In genomic region chr4:39571504-39571903, GRCh38 we compare ENCODE assay signal across 26 cellular contexts. TPM values are rescaled to one million over a fixed set of nuclear protein-coding genes. Genes with fewer than 3 reads are reported as not detected.
DNase-seq lines count a peak whose midpoint lies in the region; ATAC-seq, FAIRE-seq and TF ChIP-seq lines count a peak whose summit lies in the region.
"Had no signal": no experiment of that assay in that cellular context is flagged by ENCODE, and none has a peak within 500 bp of the region (broad histone marks: within the 10 kb centered on the region; RNA-seq: fewer than 3 reads in every experiment).

No MANE protein-coding gene starts in this region.

- H3K4me2 ChIP-seq in GM12878 (ENCODE audit: control insufficient read depth, insufficient read depth) (no peak overlapping the region), HepG2 (ENCODE audit: low read depth, low read length) (no peak overlapping the region)
- H3K4me2 ChIP-seq: BLaER1 had no signal

- H3K9ac ChIP-seq in GM12878 (ENCODE audit: control insufficient read depth, insufficient read depth, low read length) (no peak overlapping the region), HepG2 (ENCODE audit: insufficient read depth, low read depth, low read length) (no peak overlapping the region)
- H3K9ac ChIP-seq: BLaER1 had no signal

- FAIRE-seq in GM12878 (lab: Jason Lieb, UNC) (no peak), HepG2 (lab: Jason Lieb, UNC) (no peak)
- FAIRE-seq: A204.1, GM12891, GM19239 had no signal

- no peak overlapping the region for H3K4me3 ChIP-seq in GM12878
- H3K4me3 ChIP-seq in HepG2 (replicated peaks in 1 of 3; ENCODE audit: insufficient read depth in 1 of 3, low read depth in 2 of 3, low read length in 3 of 3): no peak overlapping the region
- H3K4me3 ChIP-seq in right lobe of liver: no peak overlapping the region
- H3K4me3 ChIP-seq: BLaER1 had no signal

- H3K9me3 ChIP-seq in GM12878 (replicated peaks; ENCODE audit: control insufficient read depth, insufficient read depth, low read length): no peaks in the 10 kb centered on the region; the same call in 2 of the 3 replicates
- H3K9me3 ChIP-seq in HepG2 (ENCODE audit: low read length): no peaks in the 10 kb centered on the region
- H3K9me3 ChIP-seq in right lobe of liver: no peaks in the 10 kb centered on the region
- H3K9me3 ChIP-seq: BE2C had no signal

- no peak overlapping the region for H2AFZ ChIP-seq in GM12878 (ENCODE audit: control insufficient read depth, low read depth, low read length)
- H2AFZ ChIP-seq in HepG2 (ENCODE audit: low read length): no peak overlapping the region

- RAD21 ChIA-PET in GM12878 (lab: Charles Lee; ENCODE audit: unreplicated experiment): no interaction called here

- ATAC-seq in GM12878 (no peak), HepG2 (no peak), right lobe of liver (peak; percentile 65 to 87 (median 77)), HG03139 (IDR thresholded peaks at IDR 0.05; ENCODE audit: unreplicated experiment) (no peak)

- TF ChIP-seq EP300 in GM12878 (IDR thresholded peaks at IDR 0.05; ENCODE audit: borderline replicate concordance in 1 of 2, control insufficient read depth in 1 of 2, low read depth in 2 of 2, low read length in 2 of 2) (no peak), HepG2 (IDR thresholded peaks at IDR 0.05; ENCODE audit: low read depth in 2 of 2, low read length in 2 of 2) (no peak), HepG2 (CRISPR knock-in tag; IDR thresholded peaks at IDR 0.05; ENCODE audit: borderline replicate concordance) (no peak)

- in situ Hi-C loops in GM12878 (cut with MboI) (no loop called here), HepG2 (cut with HindIII; ENCODE audit: extremely low pct_ligation_motif_present, low pct_unique_long_range_greater_than_20kb) (no loop called here), KBM-7 (cut with MboI; ENCODE audit: low pct_unique_long_range_greater_than_20kb, low sequenced_read_pairs) (no loop called here)

- CTCF ChIA-PET in GM12878 (lab: Yijun Ruan, JAX): no interaction called here
- CTCF ChIA-PET in HepG2 (lab: Yijun Ruan, JAX; ENCODE audit: low intra/inter-chr PET ratio, low total read pairs): no interaction called here

- H3K36me3 ChIP-seq in GM12878 (ENCODE audit: control insufficient read depth in 2 of 2, insufficient read depth in 2 of 2, low read length in 1 of 2) (peaks cover 0 to 6% of the 10 kb centered on the region in 2 experiments; a peak in 1 of 4 replicates), HepG2 (replicated peaks in 1 of 2; ENCODE audit: control insufficient read depth in 1 of 2, insufficient read depth in 2 of 2, low read length in 2 of 2) (no peaks in the 10 kb centered on the region), right lobe of liver (peaks cover 0 to 30% (median 0%) of the 10 kb centered on the region in 4 donors)
- H3K36me3 ChIP-seq: BE2C had no signal

- 98% methylated on average over 6 of the region's 6 CpGs for WGBS in GM12878 (ENCODE audit: insufficient coverage, insufficient replicate concordance, low lambda C conversion rate, missing lambda C conversion rate)
- 81% methylated on average over 6 of the region's 6 CpGs for WGBS in HepG2 (ENCODE audit: low lambda C conversion rate)
- WGBS in right lobe of liver (ENCODE audit: insufficient coverage, low coverage, low lambda C conversion rate, missing lambda C conversion rate): 60% methylated on average over 6 of the region's 6 CpGs

- POLR2A ChIA-PET in GM12878 (lab: Charles Lee): no interaction called here
- POLR2A ChIA-PET in HepG2 (lab: Yijun Ruan, JAX): no interaction called here

- TF ChIP-seq POLR2A in GM12878 (IDR thresholded peaks at IDR 0.05; ENCODE audit: low read depth, low read length) (no peak), HepG2 (IDR thresholded peaks at IDR 0.05; ENCODE audit: insufficient read depth in 1 of 2, low read depth in 2 of 2, low read length in 2 of 2) (no peak), right lobe of liver (IDR thresholded peaks at IDR 0.05) (no peak)

- no peaks in the 10 kb centered on the region for H4K20me1 ChIP-seq in GM12878 (ENCODE audit: control insufficient read depth, insufficient read depth)
- H4K20me1 ChIP-seq in HepG2 (ENCODE audit: insufficient read depth, low read length): no peaks in the 10 kb centered on the region
- H4K20me1 ChIP-seq: BLaER1 had no signal

- H3K27me3 ChIP-seq in GM12878 (replicated peaks in 1 of 2; ENCODE audit: control insufficient read depth in 2 of 2, insufficient read depth in 2 of 2, low read length in 1 of 2) (no peaks in the 10 kb centered on the region), HepG2 (ENCODE audit: control insufficient read depth in 1 of 2, insufficient read depth in 2 of 2, low read length in 2 of 2) (no peaks in the 10 kb centered on the region), right lobe of liver (no peaks in the 10 kb centered on the region)
- H3K27me3 ChIP-seq: BE2C, BLaER1 had no signal

- no peak overlapping the region for H3K27ac ChIP-seq in GM12878 (ENCODE audit: control insufficient read depth, insufficient read depth)
- no peak overlapping the region for H3K27ac ChIP-seq in HepG2 (ENCODE audit: extremely low read length, insufficient read depth, low read length)
- H3K27ac ChIP-seq in right lobe of liver: no peak overlapping the region
- H3K27ac ChIP-seq: BLaER1 had no signal

- DNase-seq in GM12878 (ENCODE audit: low read depth, low spot score) (no peak), HepG2 (ENCODE audit: low spot score) (peak; percentile 6), right lobe of liver (no peak), posterior vena cava (ENCODE audit: low spot score) (peak; percentile 32), foreskin melanocyte (no peak), A172 (ENCODE audit: low spot score) (no peak), KBM-7 (no peak)
- DNase-seq: ACHN; BE2C; C1 segment of cervical spinal cord; CD4-positive, alpha-beta memory T cell; CD4-positive, CD25-positive, alpha-beta regulatory T cell; CD8-positive, alpha-beta memory T cell; COR-L47; DMS 273 treated with DMSO at 0.1 percent for 48 hours; DMS153; DMS53; DMS79; DND-41; EL; GDM1 had no signal

- TF ChIP-seq RAD21 in GM12878 (IDR thresholded peaks at IDR 0.05; ENCODE audit: insufficient read depth, low read depth, low read length) (no peak), HepG2 (CRISPR knock-in tag; IDR thresholded peaks at IDR 0.05) (no peak)

- SMC1A ChIA-PET in GM12878 (lab: Charles Lee; ENCODE audit: uncharacterized antibody, unreplicated experiment): no interaction called here

- BruUV-seq in GM12878 (replicated peaks; lab: Mats Ljungman, UMichigan): no TSS peak
- no TSS peak for BruUV-seq in HepG2 (replicated peaks; lab: Mats Ljungman, UMichigan)

- H3K79me2 ChIP-seq in GM12878 (ENCODE audit: control insufficient read depth, insufficient read depth, low read length): no peaks in the 10 kb centered on the region; the same call in 1 of the 2 replicates
- H3K79me2 ChIP-seq in HepG2 (ENCODE audit: insufficient read depth, low read length): no peaks in the 10 kb centered on the region

- TF ChIP-seq CTCF in GM12878 (IDR thresholded peaks at IDR 0.05 in 2 of 3, conservative IDR thresholded peaks at IDR 0.05 in 1 of 3; ENCODE audit: control insufficient read depth in 2 of 3, extremely low read depth in 1 of 3, insufficient read depth in 1 of 3, low read depth in 3 of 3, low read length in 3 of 3) (no peak), HepG2 (CRISPR knock-in tag; IDR thresholded peaks at IDR 0.05) (no peak), right lobe of liver (IDR thresholded peaks at IDR 0.05) (no peak)

- intact Hi-C loops in GM12878 (cut with micrococcal nuclease; ENCODE audit: unreplicated experiment): no loop called here
- intact Hi-C loops in HepG2 (cut with micrococcal nuclease; ENCODE audit: unreplicated experiment): loop anchor here (10.0 kb wide), 1 partner anchor 53 kb away; no protein-coding TSS in a partner anchor
- intact Hi-C loops in right lobe of liver (cut with DNase I): no loop called here
- intact Hi-C loops in posterior vena cava (cut with DNase I): no loop called here

- H3K4me1 ChIP-seq in GM12878 (ENCODE audit: control insufficient read depth, insufficient read depth, low read length) (peaks cover 7% of the 10 kb centered on the region), HepG2 (ENCODE audit: insufficient read depth, low read length) (peaks cover 18% of the 10 kb centered on the region), right lobe of liver (peaks cover 0 to 40% (median 3%) of the 10 kb centered on the region in 4 donors)
- H3K4me1 ChIP-seq: BE2C had no signal

RNA-seq across cellular contexts. Expression of gene UGDH, which starts 44.3 kb away (rescaled TPM):
- total RNA-seq in GM12878 (2013; cell fraction: nucleolus; rRNA removed): 16.1 and 18.7 TPM in 2 replicates
- total RNA-seq in GM12878 (2014; rRNA removed) (19.7 and 22.6 TPM in 2 replicates), GM12878 (2014; rRNA removed; fragmentation: Illumina TruSeq; extraction: Trizol) (17.4 and 22.0 TPM in 2 replicates), GM12878 (2021) (32.9 and 33.1 TPM in 2 replicates), HepG2 (2016; rRNA removed; fragmentation: Illumina TruSeq; extraction: Trizol) (384 and 661 TPM in 2 replicates), right lobe of liver (100 to 1,000 TPM; 134 to 647 (median 244) TPM), posterior vena cava (100 to 1,000 TPM; 107 to 167 TPM)
- polyA plus RNA-seq in GM12878 (2011; ENCODE audit: low read depth): 16.4 TPM
- polyA plus RNA-seq in GM12878 (2011; rRNA removed) (28.4 and 47.1 TPM in 2 replicates), GM12878 (2014; fragmentation: Illumina TruSeq; extraction: Trizol) (28.7 and 45.0 TPM in 2 replicates), GM12878 (2014; fragmentation: Nextera tagmentation; extraction: Ambion mirVana) (10 to 100 TPM; 11.1 to 11.3 TPM), GM12878 (2014; rRNA removed) (23.2 and 25.1 TPM in 2 replicates), GM12878 (2016; fragmentation: Nextera tagmentation; extraction: Ambion mirVana) (10 to 100 TPM; 56.0 to 60.3 TPM), HepG2 (2011; rRNA removed) (89.8 and 99.0 TPM in 2 replicates)
- polyA plus RNA-seq in GM12878 (2011; cell fraction: cytosol; rRNA removed): 11.2 and 17.8 TPM in 2 replicates
- polyA plus RNA-seq in GM12878 (2011; cell fraction: nucleus; rRNA removed): 6.8 and 9.8 TPM in 2 replicates
- polyA plus RNA-seq in GM12878 (2012): 23.3 and 23.4 TPM in 2 replicates
- polyA minus RNA-seq in GM12878 (2011; rRNA and poly(A)+ RNA removed): 16.4 and 20.8 TPM in 2 replicates
- 18.7 and 22.1 TPM in 2 replicates for polyA minus RNA-seq in GM12878 (2011; cell fraction: cytosol; rRNA and poly(A)+ RNA removed)
- 3.6 and 8.5 TPM in 2 replicates for polyA minus RNA-seq in GM12878 (2011; cell fraction: nucleus; rRNA and poly(A)+ RNA removed)
- 49.0 and 58.6 TPM in 2 replicates for total RNA-seq in HepG2 (2016; cell fraction: cytosol; rRNA removed; fragmentation: Illumina TruSeq; extraction: Trizol; ENCODE audit: low read depth)
- total RNA-seq in HepG2 (2016; cell fraction: insoluble cytoplasmic fraction; rRNA removed; fragmentation: Illumina TruSeq; extraction: Trizol): 384 and 616 TPM in 2 replicates
- 167 and 182 TPM in 2 replicates for total RNA-seq in HepG2 (2016; cell fraction: membrane; rRNA removed; fragmentation: Illumina TruSeq; extraction: Trizol)
- 162 and 184 TPM in 2 replicates for total RNA-seq in HepG2 (2016; cell fraction: nucleus; rRNA removed; fragmentation: Illumina TruSeq; extraction: Trizol)
- polyA plus RNA-seq in HepG2 (2011; cell fraction: cytosol; rRNA removed): 131 and 185 TPM in 2 replicates
- 44.8 and 67.6 TPM in 2 replicates for polyA plus RNA-seq in HepG2 (2011; cell fraction: nucleus; rRNA removed)
- polyA plus RNA-seq in HepG2 (2012): 212 and 239 TPM in 2 replicates
- 39.4 and 40.4 TPM in 2 replicates for polyA plus RNA-seq in HepG2 (2016; cell fraction: cytosol; fragmentation: Illumina TruSeq; extraction: Trizol; ENCODE audit: low read depth)
- 556 and 565 TPM in 2 replicates for polyA plus RNA-seq in HepG2 (2016; cell fraction: insoluble cytoplasmic fraction; fragmentation: Illumina TruSeq; extraction: Trizol; ENCODE audit: low read depth)
- polyA plus RNA-seq in HepG2 (2016; cell fraction: membrane; fragmentation: Illumina TruSeq; extraction: Trizol; ENCODE audit: low read depth): 86.5 and 96.6 TPM in 2 replicates
- 181 and 193 TPM in 2 replicates for polyA plus RNA-seq in HepG2 (2016; cell fraction: nucleus; fragmentation: Illumina TruSeq; extraction: Trizol; ENCODE audit: insufficient read depth, low read depth)
- polyA minus RNA-seq in HepG2 (2011; rRNA and poly(A)+ RNA removed; ENCODE audit: low replicate concordance): 9.9 and 42.1 TPM in 2 replicates
- polyA minus RNA-seq in HepG2 (2011; cell fraction: cytosol; rRNA and poly(A)+ RNA removed): 257 and 288 TPM in 2 replicates
- polyA minus RNA-seq in HepG2 (2011; cell fraction: nucleus; rRNA and poly(A)+ RNA removed): 82.3 and 114 TPM in 2 replicates
- 71.1 and 82.8 TPM in 2 replicates for total RNA-seq in A172 (2014; rRNA removed; shearing (Covaris generic))

Comparison
In these comparisons a context has a peak if more than half of its experiments do, and no peak if none do; other contexts are left out.
1. ATAC-seq: peak in right lobe of liver (4 of 4); none in GM12878 (single experiment), HepG2 (single experiment) and HG03139 (single experiment).
2. DNase-seq: peak in HepG2 (single experiment) and posterior vena cava (single experiment); none in GM12878 (single experiment), right lobe of liver (0 of 3), foreskin melanocyte (single experiment), A172 (single experiment) and KBM-7 (single experiment).
3. Of the 75 proteins assayed by ChIP-seq in both HepG2 and GM12878: peak only in HepG2: none; only in GM12878: BCL3; in both: none; in neither: 74.